In the genomic region with DNA sequence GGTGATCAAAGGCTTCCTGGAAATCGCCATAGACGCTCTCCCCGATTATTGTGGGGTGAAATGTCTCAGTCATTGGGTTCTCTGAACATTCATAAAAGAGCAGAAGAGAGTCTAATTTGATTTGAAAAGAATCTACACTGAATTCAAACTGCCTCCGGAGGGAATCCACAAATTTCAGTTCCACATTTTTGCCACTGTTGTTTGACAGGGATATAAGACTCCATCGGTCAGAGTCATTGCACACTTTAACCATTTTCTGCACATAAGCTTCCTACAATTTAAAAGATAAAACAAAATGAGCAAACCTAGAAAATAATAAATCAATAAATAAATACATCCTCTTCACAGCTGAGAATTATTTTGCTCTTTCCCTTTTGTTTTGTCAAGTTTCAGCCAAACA, we compare ENCODE assay signal across 8 cellular contexts. TPM values are rescaled to one million over a fixed set of nuclear protein-coding genes. Genes with fewer than 3 reads are reported as not detected.
A peak's percentile ranks its signal among the peaks of the same experiment; 100 is the strongest.
DNase-seq lines count a peak whose midpoint lies in the region; ATAC-seq and TF ChIP-seq lines count a peak whose summit lies in the region.

No MANE protein-coding gene starts in this region.

- WGBS in SK-N-SH (ENCODE audit: low lambda C conversion rate) = 91% methylated on average over 5 of the region's 5 CpGs
- 65% methylated on average over 5 of the region's 5 CpGs for WGBS in mesenchymal stem cell

- H2AFZ ChIP-seq in SK-N-SH (ENCODE audit: low read depth) (no peak overlapping the region), mesenchymal stem cell (ENCODE audit: low read depth, low read length) (no peak overlapping the region)

- no peak overlapping the region for H3K18ac ChIP-seq in mesenchymal stem cell (ENCODE audit: low read depth in 1 of 2, low read length in 2 of 2)

- peak overlapping the region; percentile 94 for H3K4me2 ChIP-seq in SK-N-SH
- H3K4me2 ChIP-seq in mesenchymal stem cell (ENCODE audit: low read length, poor library complexity, severe bottlenecking) = no peak overlapping the region

- TF ChIP-seq RAD21 in SK-N-SH (IDR thresholded peaks at IDR 0.05; ENCODE audit: low read length) = no peak

- no peak overlapping the region for H2BK15ac ChIP-seq in mesenchymal stem cell (ENCODE audit: low read depth, poor library complexity, severe bottlenecking)

- H3K4ac ChIP-seq in mesenchymal stem cell (ENCODE audit: low read depth in 1 of 2, low read length in 2 of 2) = no peak overlapping the region

- no peak overlapping the region for H4K8ac ChIP-seq in mesenchymal stem cell (ENCODE audit: low read length)

- no peak overlapping the region for H2BK5ac ChIP-seq in mesenchymal stem cell (ENCODE audit: low read depth, low read length, poor library complexity, severe bottlenecking)

- no peak overlapping the region for H3K14ac ChIP-seq in mesenchymal stem cell (ENCODE audit: low read length in 2 of 2)

- H3K79me1 ChIP-seq in mesenchymal stem cell (replicated peaks; ENCODE audit: low read length, poor library complexity, severe bottlenecking) = peaks cover 7% of the 10 kb centered on the region

- TF ChIP-seq CTCF in SK-N-SH (IDR thresholded peaks at IDR 0.05) = no peak
- no peak for TF ChIP-seq CTCF in astrocyte of the spinal cord (IDR thresholded peaks at IDR 0.05; ENCODE audit: low read depth, low read length)
- TF ChIP-seq CTCF in thoracic aorta (IDR thresholded peaks at IDR 0.05) = no peak

- H3K9ac ChIP-seq in SK-N-SH = peak overlapping the region; percentile 90; the same call in 1 of the 2 replicates
- peak overlapping the region; percentile 95 for H3K9ac ChIP-seq in mesenchymal stem cell (ENCODE audit: low read length)

- H4K91ac ChIP-seq in mesenchymal stem cell (ENCODE audit: low read length) = no peak overlapping the region

- H3K4me3 ChIP-seq in SK-N-SH (ENCODE audit: low read depth in 2 of 2, low read length in 1 of 2) (peak overlapping the region; percentile 79 to 96; a peak in 3 of 4 replicates), astrocyte of the spinal cord (ENCODE audit: low read depth, low read length) (peak overlapping the region; percentile 89), mesenchymal stem cell (ENCODE audit: insufficient read depth in 1 of 2, low read depth in 1 of 2, low read length in 2 of 2) (peak overlapping the region in 1 of 2 experiments; percentile 97), thoracic aorta (peak overlapping the region; percentile 89)

- H3K9me3 ChIP-seq in SK-N-SH (no peaks in the 10 kb centered on the region), mesenchymal stem cell (ENCODE audit: control insufficient read depth, low read length) (no peaks in the 10 kb centered on the region), thoracic aorta (no peaks in the 10 kb centered on the region)

- no peak overlapping the region for H2BK120ac ChIP-seq in mesenchymal stem cell (ENCODE audit: low read depth, low read length)

- H2BK12ac ChIP-seq in mesenchymal stem cell (ENCODE audit: low read length in 2 of 2) = no peak overlapping the region

- H3K4me1 ChIP-seq in SK-N-SH (ENCODE audit: control insufficient read depth in 1 of 2, insufficient read depth in 2 of 2, low read depth in 1 of 2, low read length in 1 of 2) (peaks cover 0 to 14% of the 10 kb centered on the region in 2 experiments; a peak in 2 of 4 replicates), mesenchymal stem cell (ENCODE audit: control insufficient read depth, insufficient read depth, low read depth, low read length) (peaks cover 10% of the 10 kb centered on the region), thoracic aorta (ENCODE audit: control insufficient read depth in 1 of 2, low read depth in 2 of 2) (peaks cover 13 to 40% of the 10 kb centered on the region in 2 donors)

- POLR2A ChIA-PET in SK-N-SH (lab: Yijun Ruan, JAX) = no interaction called here

- H4K20me1 ChIP-seq in SK-N-SH (ENCODE audit: insufficient read depth) = peaks cover 41% of the 10 kb centered on the region

- no peak overlapping the region for H2AK5ac ChIP-seq in mesenchymal stem cell (ENCODE audit: low read length, severe bottlenecking)

- ATAC-seq in SK-N-SH treated with all-trans-retinoic acid at 6 μM for 48 hours (no peak), thoracic aorta (ENCODE audit: insufficient number of reproducible peaks, low FRiP score, low read depth) (no peak), HG02885 (IDR thresholded peaks at IDR 0.05; ENCODE audit: poor library complexity, unreplicated experiment) (no peak)

- H3K27me3 ChIP-seq in SK-N-SH (ENCODE audit: insufficient read depth) (no peaks in the 10 kb centered on the region), mesenchymal stem cell (ENCODE audit: control insufficient read depth in 1 of 2, insufficient read depth in 1 of 2, low read length in 2 of 2) (no peaks in the 10 kb centered on the region), thoracic aorta (replicated peaks; ENCODE audit: insufficient read depth) (no peaks in the 10 kb centered on the region)

- H3K79me2 ChIP-seq in SK-N-SH (ENCODE audit: insufficient read depth) = peaks cover 70% of the 10 kb centered on the region

- peaks cover 17% of the 10 kb centered on the region for H3F3A ChIP-seq in SK-N-SH (replicated peaks; ENCODE audit: insufficient read depth)

- DNase-seq in SK-N-SH (no peak), astrocyte of the spinal cord (ENCODE audit: low read depth, low spot score) (no peak), mesenchymal stem cell (no peak), thoracic aorta (ENCODE audit: low spot score) (no peak), NCI-H2107 treated with DMSO at 0.1 percent for 48 hours (lab: John Stamatoyannopoulos, UW; ENCODE audit: unreplicated experiment) (no peak), RKO (ENCODE audit: low spot score) (no peak)

- H3K9me2 ChIP-seq in SK-N-SH = no peaks in the 10 kb centered on the region

- TF ChIP-seq EP300 in SK-N-SH (IDR thresholded peaks at IDR 0.05; ENCODE audit: borderline replicate concordance in 1 of 2, low read depth in 1 of 2, low read length in 1 of 2) = no peak

- no peak overlapping the region for H3K23ac ChIP-seq in mesenchymal stem cell (ENCODE audit: low read length in 2 of 2)

- in situ Hi-C loops in astrocyte of the spinal cord (cut with HindIII; ENCODE audit: low sequenced_read_pairs) = no loop called here

- H3K27ac ChIP-seq in SK-N-SH (ENCODE audit: low read depth in 2 of 2, low read length in 1 of 2) (peak overlapping the region in 1 of 2 experiments; percentile 97; a peak in 1 of 4 replicates), mesenchymal stem cell (ENCODE audit: low read length, poor library complexity, severe bottlenecking) (no peak overlapping the region), thoracic aorta (peak overlapping the region; percentile 97 to 99)

- CTCF ChIA-PET in SK-N-SH (lab: Yijun Ruan, JAX) = no interaction called here

- peaks cover 10 to 50% of the 10 kb centered on the region in 2 experiments for H3K36me3 ChIP-seq in SK-N-SH (replicated peaks in 1 of 2; ENCODE audit: control insufficient read depth in 1 of 2, insufficient read depth in 2 of 2, low read length in 1 of 2)
- peaks cover 0 to 50% of the 10 kb centered on the region in 2 experiments for H3K36me3 ChIP-seq in mesenchymal stem cell (ENCODE audit: control insufficient read depth in 1 of 2, insufficient read depth in 2 of 2, low read depth in 1 of 2, low read length in 2 of 2)
- H3K36me3 ChIP-seq in thoracic aorta = no peaks in the 10 kb centered on the region

TF ChIP-seq in SK-N-SH, 30 proteins besides CTCF, POLR2A, EP300 and RAD21:
- TF ChIP-seq ELF1 (IDR thresholded peaks at IDR 0.05) (no peak), FOSL2 (IDR thresholded peaks at IDR 0.05; ENCODE audit: borderline replicate concordance, low read depth) (no peak), CHD2 (IDR thresholded peaks at IDR 0.05; ENCODE audit: low read length, partially characterized antibody) (no peak), GABPA (IDR thresholded peaks at IDR 0.05; ENCODE audit: low read depth) (no peak)
- TF ChIP-seq, protein P1, sequence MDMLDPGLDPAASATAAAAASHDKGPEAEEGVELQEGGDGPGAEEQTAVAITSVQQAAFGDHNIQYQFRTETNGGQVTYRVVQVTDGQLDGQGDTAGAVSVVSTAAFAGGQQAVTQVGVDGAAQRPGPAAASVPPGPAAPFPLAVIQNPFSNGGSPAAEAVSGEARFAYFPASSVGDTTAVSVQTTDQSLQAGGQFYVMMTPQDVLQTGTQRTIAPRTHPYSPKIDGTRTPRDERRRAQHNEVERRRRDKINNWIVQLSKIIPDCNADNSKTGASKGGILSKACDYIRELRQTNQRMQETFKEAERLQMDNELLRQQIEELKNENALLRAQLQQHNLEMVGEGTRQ (IDR thresholded peaks at IDR 0.05; ENCODE audit: borderline replicate concordance, low read depth, low read length) = no peak

TF ChIP-seq in SK-N-SH treated with all-trans-retinoic acid at 6 μM for 48 hours, 23 proteins besides CTCF, POLR2A, EP300 and RAD21 (continues in another document):
- TF ChIP-seq CSDC2 (CRISPR knock-in tag; IDR thresholded peaks at IDR 0.05) = no peak
- TF ChIP-seq, protein P2, sequence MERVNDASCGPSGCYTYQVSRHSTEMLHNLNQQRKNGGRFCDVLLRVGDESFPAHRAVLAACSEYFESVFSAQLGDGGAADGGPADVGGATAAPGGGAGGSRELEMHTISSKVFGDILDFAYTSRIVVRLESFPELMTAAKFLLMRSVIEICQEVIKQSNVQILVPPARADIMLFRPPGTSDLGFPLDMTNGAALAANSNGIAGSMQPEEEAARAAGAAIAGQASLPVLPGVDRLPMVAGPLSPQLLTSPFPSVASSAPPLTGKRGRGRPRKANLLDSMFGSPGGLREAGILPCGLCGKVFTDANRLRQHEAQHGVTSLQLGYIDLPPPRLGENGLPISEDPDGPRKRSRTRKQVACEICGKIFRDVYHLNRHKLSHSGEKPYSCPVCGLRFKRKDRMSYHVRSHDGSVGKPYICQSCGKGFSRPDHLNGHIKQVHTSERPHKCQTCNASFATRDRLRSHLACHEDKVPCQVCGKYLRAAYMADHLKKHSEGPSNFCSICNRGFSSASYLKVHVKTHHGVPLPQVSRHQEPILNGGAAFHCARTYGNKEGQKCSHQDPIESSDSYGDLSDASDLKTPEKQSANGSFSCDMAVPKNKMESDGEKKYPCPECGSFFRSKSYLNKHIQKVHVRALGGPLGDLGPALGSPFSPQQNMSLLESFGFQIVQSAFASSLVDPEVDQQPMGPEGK (CRISPR knock-in tag; IDR thresholded peaks at IDR 0.05; ENCODE audit: borderline replicate concordance) = no peak
- no peak for TF ChIP-seq ZFP3 (CRISPR knock-in tag; IDR thresholded peaks at IDR 0.05)

RNA-seq across cellular contexts. Expression of a gene that starts 2.3 kb away (rescaled TPM):
- 4.9 and 5.0 TPM in 2 replicates for polyA plus RNA-seq in SK-N-SH (2012; rRNA removed)
- polyA plus RNA-seq in SK-N-SH (2012; cell fraction: cytosol; rRNA removed) = 3.7 and 4.5 TPM in 2 replicates
- 9.2 and 13.9 TPM in 2 replicates for polyA plus RNA-seq in SK-N-SH (2012; cell fraction: nucleus; rRNA removed)
- polyA plus RNA-seq in mesenchymal stem cell (2013, experiment 1 of 2) = 21.2 TPM
- 20.8 TPM for polyA plus RNA-seq in mesenchymal stem cell (2013, experiment 2 of 2)
- total RNA-seq in thoracic aorta = 10 to 100 TPM; 40.5 to 53.2 TPM
